ENCODE assay signal across 13 cellular contexts in genomic region chr17:1181769-1182137, GRCh38. TPM values are rescaled to one million over a fixed set of nuclear protein-coding genes. Genes with fewer than 3 reads are reported as not detected.
DNase-seq lines count a peak whose midpoint lies in the region; ATAC-seq lines count a peak whose summit lies in the region.
"Had no signal": no experiment of that assay in that cellular context is flagged by ENCODE, and none has a peak within 500 bp of the region (broad histone marks: within the 10 kb centered on the region; RNA-seq: fewer than 3 reads in every experiment).

No MANE protein-coding gene starts in this region.

- ATAC-seq in activated naive CD4-positive, alpha-beta T cell treated with anti-CD3 and anti-CD28 coated beads, Interleukin-2, amount 50 U/mL, for 72 hours = no peak
- ATAC-seq in HG02884 (IDR thresholded peaks at IDR 0.05; ENCODE audit: unreplicated experiment) = no peak

- peaks cover 11% of the 10 kb centered on the region for H3K4me1 Mint-ChIP-seq in activated naive CD4-positive, alpha-beta T cell treated with anti-CD3 and anti-CD28 coated beads for 36 hours (ENCODE audit: low read depth)
- peaks cover 23 to 38% (median 35%) of the 10 kb centered on the region in 3 donors for H3K4me1 Mint-ChIP-seq in IgD-negative memory B cell

- peak overlapping the region; percentile 15 for H3K4me3 Mint-ChIP-seq in activated naive CD4-positive, alpha-beta T cell treated with anti-CD3 and anti-CD28 coated beads for 36 hours
- H3K4me3 Mint-ChIP-seq in IgD-negative memory B cell = peak overlapping the region; percentile 75 to 94 (median 90)
- H3K4me3 Mint-ChIP-seq: activated T-cell treated with anti-CD3 and anti-CD28 coated beads, Interleukin-2, amount 50 U/mL, for 24 hours; dendritic cell treated with granulocyte-macrophage colony-stimulating factor and Interleukin-4, amounts not matched to agents 40 ng/mL and 50 ng/mL, for 4 days had no signal

- H3K27me3 Mint-ChIP-seq in activated naive CD4-positive, alpha-beta T cell treated with anti-CD3 and anti-CD28 coated beads for 36 hours (ENCODE audit: low read depth) = no peaks in the 10 kb centered on the region
- H3K27me3 Mint-ChIP-seq in IgD-negative memory B cell = peaks cover 27% of the 10 kb centered on the region
- H3K27me3 Mint-ChIP-seq: activated T-cell treated with anti-CD3 and anti-CD28 coated beads, Interleukin-2, amount 50 U/mL, for 24 hours; dendritic cell treated with granulocyte-macrophage colony-stimulating factor and Interleukin-4, amounts not matched to agents 40 ng/mL and 50 ng/mL, for 4 days had no signal

- H3K36me3 Mint-ChIP-seq in activated naive CD4-positive, alpha-beta T cell treated with anti-CD3 and anti-CD28 coated beads for 36 hours (ENCODE audit: low read depth) = no peaks in the 10 kb centered on the region
- H3K36me3 Mint-ChIP-seq in activated naive CD4-positive, alpha-beta T cell treated with anti-CD3 and anti-CD28 coated beads, Interleukin-2, amount 50 U/mL, for 72 hours = no peaks in the 10 kb centered on the region
- H3K36me3 Mint-ChIP-seq in IgD-negative memory B cell = peaks cover 4% of the 10 kb centered on the region

- CTCF ChIA-PET in activated naive CD4-positive, alpha-beta T cell treated with anti-CD3 and anti-CD28 coated beads for 36 hours (lab: Charles Lee) = interaction anchor here (1.7 kb wide), 1 partner anchor 59 kb away, joined by 8 read pairs; no protein-coding TSS in a partner anchor

- DNase-seq in activated naive CD4-positive, alpha-beta T cell treated with anti-CD3 and anti-CD28 coated beads for 36 hours = no peak
- DNase-seq in activated naive CD4-positive, alpha-beta T cell treated with anti-CD3 and anti-CD28 coated beads, Interleukin-2, amount 50 U/mL, for 72 hours (ENCODE audit: low spot score in 2 of 2) = no peak
- DNase-seq in superior temporal gyrus (ENCODE audit: extremely low spot score) (peak; percentile 67), HPDE6-E6E7 (ENCODE audit: extremely low spot score) (no peak), SKM-1 treated with dmso at 0.1 percent for 144 hours (lab: John Stamatoyannopoulos, UW; ENCODE audit: unreplicated experiment) (no peak)
- DNase-seq: activated T-cell treated with anti-CD3 and anti-CD28 coated beads, Interleukin-2, amount 50 U/mL, for 24 hours; GDM1; MM.1S; stimulated activated CD4-positive, alpha-beta T cell treated with anti-CD3 and anti-CD28 coated beads, Interleukin-15, amount 100 ng/mL, for 24 hours had no signal

- intact Hi-C loops in activated naive CD4-positive, alpha-beta T cell treated with anti-CD3 and anti-CD28 coated beads for 36 hours (cut with micrococcal nuclease) = no loop called here

- no peaks in the 10 kb centered on the region for H3K9me3 Mint-ChIP-seq in activated naive CD4-positive, alpha-beta T cell treated with anti-CD3 and anti-CD28 coated beads for 36 hours
- H3K9me3 Mint-ChIP-seq in activated naive CD4-positive, alpha-beta T cell treated with anti-CD3 and anti-CD28 coated beads, Interleukin-2, amount 50 U/mL, for 72 hours = no peaks in the 10 kb centered on the region
- H3K9me3 Mint-ChIP-seq in IgD-negative memory B cell = no peaks in the 10 kb centered on the region
- H3K9me3 Mint-ChIP-seq: activated T-cell treated with anti-CD3 and anti-CD28 coated beads, Interleukin-2, amount 50 U/mL, for 24 hours; dendritic cell treated with granulocyte-macrophage colony-stimulating factor and Interleukin-4, amounts not matched to agents 40 ng/mL and 50 ng/mL, for 4 days had no signal

- no peak overlapping the region for H3K27ac Mint-ChIP-seq in activated naive CD4-positive, alpha-beta T cell treated with anti-CD3 and anti-CD28 coated beads for 36 hours
- H3K27ac Mint-ChIP-seq in activated naive CD4-positive, alpha-beta T cell treated with anti-CD3 and anti-CD28 coated beads, Interleukin-2, amount 50 U/mL, for 72 hours = no peak overlapping the region
- peak overlapping the region; percentile 90 to 97 (median 94) for H3K27ac Mint-ChIP-seq in IgD-negative memory B cell
- H3K27ac Mint-ChIP-seq: activated T-cell treated with anti-CD3 and anti-CD28 coated beads, Interleukin-2, amount 50 U/mL, for 24 hours had no signal

- H3K27ac ChIP-seq in cingulate gyrus (ENCODE audit: low read depth, low read length) = peak overlapping the region; percentile 60

RNA-seq across cellular contexts. Expression of gene ABR, which starts 2.0 kb away (rescaled TPM):
- total RNA-seq in activated naive CD4-positive, alpha-beta T cell treated with anti-CD3 and anti-CD28 coated beads for 36 hours = 10 to 100 TPM; 32.1 to 33.4 TPM
- 10 to 100 TPM; 36.0 to 45.8 TPM for total RNA-seq in activated naive CD4-positive, alpha-beta T cell treated with anti-CD3 and anti-CD28 coated beads, Interleukin-2, amount 50 U/mL, for 72 hours
- polyA plus RNA-seq in IgD-negative memory B cell = 19.2 TPM

Comparison
In these comparisons a context has a peak if more than half of its experiments do, and no peak if none do; other contexts are left out.
1. H3K27ac Mint-ChIP-seq: peak in IgD-negative memory B cell (3 of 3); none in activated naive CD4-positive, alpha-beta T cell treated with anti-CD3 and anti-CD28 coated beads for 36 hours (single experiment) and activated naive CD4-positive, alpha-beta T cell treated with anti-CD3 and anti-CD28 coated beads, Interleukin-2, amount 50 U/mL, for 72 hours (0 of 2).